In genomic region chr6:72822691-72823090, GRCh38 we compare ENCODE assay signal across 16 cellular contexts.
A peak's percentile ranks its signal among the peaks of the same experiment; 100 is the strongest.
DNase-seq lines count a peak whose midpoint lies in the region; FAIRE-seq and TF ChIP-seq lines count a peak whose summit lies in the region.
"Had no signal": no experiment of that assay in that cellular context is flagged by ENCODE, and none has a peak within 500 bp of the region (broad histone marks: within the 10 kb centered on the region; RNA-seq: fewer than 3 reads in every experiment).

No MANE protein-coding gene starts in this region.

- POLR2A ChIA-PET in H1 (lab: Charles Lee; ENCODE audit: partially characterized antibody): no interaction called here
- POLR2A ChIA-PET in OCI-LY7 (lab: Charles Lee): no interaction called here

- H2AK5ac ChIP-seq in H1 (ENCODE audit: low read depth, low read length): no peak overlapping the region

- 89% methylated on average over 1 of the region's 1 CpG; no CpG with 5 or more reads in 1 of the 2 experiments for WGBS in H1 (ENCODE audit: extremely low coverage in 1 of 2, insufficient coverage in 1 of 2, insufficient read length in 1 of 2, insufficient replicate concordance in 2 of 2, low coverage in 1 of 2, low lambda C conversion rate in 2 of 2, missing lambda C conversion rate in 1 of 2), 2 experiments
- WGBS in iPS DF 6.9 (ENCODE audit: insufficient coverage, insufficient read length): no CpG with 5 or more reads among the region's 1 CpG

- no peaks in the 10 kb centered on the region for H3K9me2 ChIP-seq in OCI-LY7 (ENCODE audit: insufficient read depth, low read length)

- BruUV-seq in OCI-LY7 (replicated peaks; lab: Mats Ljungman, UMichigan): no TSS peak

- H3K4ac ChIP-seq in H1 (replicated peaks; ENCODE audit: insufficient read length, low read depth, low read length): no peak overlapping the region

- H2AFZ ChIP-seq in H1 (ENCODE audit: low read length) (no peak overlapping the region), OCI-LY7 (ENCODE audit: low read length) (no peak overlapping the region)

- TF ChIP-seq CTCF in HL-60 (IDR thresholded peaks at IDR 0.05; ENCODE audit: insufficient read depth, low read length) (no peak), H1 (IDR thresholded peaks at IDR 0.05; ENCODE audit: control extremely low read depth in 1 of 3, insufficient read depth in 1 of 3, low read depth in 1 of 3, low read length in 3 of 3) (peak in 1 of 3 experiments; percentile 1; a peak in 1 of 4 replicates), OCI-LY7 (conservative IDR thresholded peaks at IDR 0.05; ENCODE audit: low read length) (no peak)

- no peak overlapping the region for H3K4me3 ChIP-seq in HL-60 (replicated peaks; ENCODE audit: insufficient read depth, low read length)
- H3K4me3 ChIP-seq in H1 (ENCODE audit: extremely low read depth in 1 of 4, insufficient read depth in 2 of 4, low read depth in 3 of 4, low read length in 4 of 4): no peak overlapping the region
- no peak overlapping the region for H3K4me3 ChIP-seq in iPS DF 6.9 (ENCODE audit: low read length)
- no peak overlapping the region for H3K4me3 ChIP-seq in OCI-LY7 (ENCODE audit: low read depth, low read length, poor library complexity, severe bottlenecking)
- H3K4me3 ChIP-seq: A549, GM12878, HAP-1 had no signal

- no peak overlapping the region for H2BK5ac ChIP-seq in H1 (ENCODE audit: low read depth, low read length)

- CTCF ChIA-PET in H1 (lab: Charles Lee; ENCODE audit: partially characterized antibody): interaction anchor here (0.6 to 1.7 kb wide), 5 partner anchors 10 to 503 kb away, joined by 3 to 4 read pairs (median 3); no protein-coding TSS in a partner anchor
- CTCF ChIA-PET in OCI-LY7 (lab: Charles Lee; ENCODE audit: unreplicated experiment): no interaction called here

- no peak overlapping the region for H4K8ac ChIP-seq in H1 (ENCODE audit: extremely low read depth, insufficient read depth, low read length)

- no peak overlapping the region for H2BK120ac ChIP-seq in H1 (replicated peaks; ENCODE audit: low read depth, low read length)

- H3K14ac ChIP-seq in H1 (ENCODE audit: insufficient read length): no peak overlapping the region

- H3K27me3 ChIP-seq in HL-60 (ENCODE audit: insufficient read depth, poor library complexity, severe bottlenecking): no peaks in the 10 kb centered on the region
- H3K27me3 ChIP-seq in H1 (replicated peaks in 1 of 4; ENCODE audit: control insufficient read depth in 3 of 4, extremely low read depth in 1 of 4, insufficient read depth in 3 of 4, low read length in 3 of 4): no peaks in the 10 kb centered on the region
- H3K27me3 ChIP-seq in iPS DF 6.9 (ENCODE audit: control insufficient read depth, insufficient read depth, low read length): no peaks in the 10 kb centered on the region
- H3K27me3 ChIP-seq: BE2C had no signal

- H3K27ac ChIP-seq in HL-60 (replicated peaks) (0 out of 2 replicates have a peak overlapping the region, but pooled peaks have one; percentile 9), H1 (ENCODE audit: low read depth, low read length) (no peak overlapping the region), iPS DF 6.9 (ENCODE audit: low read length) (no peak overlapping the region), OCI-LY7 (ENCODE audit: low read depth, low read length, poor library complexity, severe bottlenecking) (no peak overlapping the region)
- H3K27ac ChIP-seq: A549, C4-2B had no signal

- H2BK20ac ChIP-seq in H1 (ENCODE audit: low read length): no peak overlapping the region

- H3K9me3 ChIP-seq in H1 (ENCODE audit: insufficient read depth in 2 of 2, low read depth in 1 of 2, low read length in 1 of 2) (no peaks in the 10 kb centered on the region; a peak in 1 of 4 replicates), iPS DF 6.9 (ENCODE audit: control insufficient read depth, insufficient read depth, low read length) (no peaks in the 10 kb centered on the region), OCI-LY7 (ENCODE audit: low read length) (no peaks in the 10 kb centered on the region)
- H3K9me3 ChIP-seq: A549, BE2C, HAP-1 had no signal

- H4K20me1 ChIP-seq in H1 (replicated peaks in 1 of 2; ENCODE audit: control insufficient read depth in 1 of 2, insufficient read depth in 2 of 2, low read length in 2 of 2): no peaks in the 10 kb centered on the region
- H4K20me1 ChIP-seq in OCI-LY7 (ENCODE audit: insufficient read depth, low read length): peaks cover 4% of the 10 kb centered on the region; the same call in 1 of the 2 replicates

- H3K79me1 ChIP-seq in H1 (ENCODE audit: low read depth, low read length): no peaks in the 10 kb centered on the region

- H2BK12ac ChIP-seq in H1 (ENCODE audit: low read depth, low read length): no peak overlapping the region

- no peak overlapping the region for H4K91ac ChIP-seq in H1 (replicated peaks; ENCODE audit: insufficient read length, low read length)

- no peaks in the 10 kb centered on the region for H3K79me2 ChIP-seq in H1 (ENCODE audit: control insufficient read depth in 1 of 2, insufficient read depth in 2 of 2, low read length in 2 of 2)
- H3K79me2 ChIP-seq in OCI-LY7 (ENCODE audit: insufficient read depth, low read depth, low read length): no peaks in the 10 kb centered on the region; the same call in 1 of the 2 replicates

- H3K56ac ChIP-seq in H1 (replicated peaks; ENCODE audit: insufficient read length, low read depth, low read length): no peak overlapping the region

- H2BK15ac ChIP-seq in H1 (ENCODE audit: low read length): no peak overlapping the region

- no peaks in the 10 kb centered on the region; the same call in 1 of the 2 replicates for H3K23me2 ChIP-seq in H1 (ENCODE audit: low read depth, low read length)

- intact Hi-C loops in OCI-LY7 (cut with micrococcal nuclease; ENCODE audit: unreplicated experiment): no loop called here

- no peak overlapping the region for H3K23ac ChIP-seq in H1 (ENCODE audit: insufficient read length)

- H3K18ac ChIP-seq in H1 (ENCODE audit: extremely low read depth, low read length): no peak overlapping the region

- H3K4me2 ChIP-seq in H1 (ENCODE audit: insufficient read depth in 1 of 2, low read depth in 2 of 2, low read length in 2 of 2): no peak overlapping the region
- no peak overlapping the region for H3K4me2 ChIP-seq in OCI-LY7 (ENCODE audit: low read length)
- H3K4me2 ChIP-seq: A549 had no signal

- H3K4me1 ChIP-seq in H1 (replicated peaks in 1 of 4; ENCODE audit: control insufficient read depth in 3 of 4, insufficient read depth in 4 of 4, low read length in 3 of 4) (no peaks in the 10 kb centered on the region), iPS DF 6.9 (ENCODE audit: control insufficient read depth, insufficient read depth, low read length) (no peaks in the 10 kb centered on the region; the same call in 1 of the 2 replicates), OCI-LY7 (ENCODE audit: insufficient read depth, low read length, poor library complexity, severe bottlenecking) (no peaks in the 10 kb centered on the region)
- H3K4me1 ChIP-seq: A549, BE2C, HAP-1 had no signal

- TF ChIP-seq POLR2A in H1 (IDR thresholded peaks at IDR 0.05; ENCODE audit: control extremely low read depth in 1 of 2, low read depth in 2 of 2, low read length in 2 of 2): no peak

- no peak for TF ChIP-seq EP300 in H1 (IDR thresholded peaks at IDR 0.05; ENCODE audit: borderline replicate concordance in 1 of 2, low read depth in 2 of 2, low read length in 2 of 2)

- no peak for DNase-seq in HL-60 (ENCODE audit: low read depth in 1 of 2, low spot score in 1 of 2)
- no peak for DNase-seq in H1 (ENCODE audit: low read depth in 1 of 2, low spot score in 2 of 2)
- peak; percentile 13 for DNase-seq in iPS DF 6.9 (ENCODE audit: low read depth, low spot score)
- DNase-seq in OCI-LY7 (ENCODE audit: low spot score): no peak
- no peak for DNase-seq in OCI-M1 (lab: John Stamatoyannopoulos, UW)
- DNase-seq in stimulated activated CD4-positive, alpha-beta T cell treated with anti-CD3 and anti-CD28 coated beads, Interleukin-2, amount 100 ng/mL, for 24 hours: no peak
- DNase-seq: BE2C; CD4-positive, alpha-beta memory T cell; DMS79 had no signal

- FAIRE-seq in H1 (lab: Jason Lieb, UNC): no peak
- FAIRE-seq: A549, GM12878, GM18507, HepG2, HTR-8/SVneo had no signal

- H3K9ac ChIP-seq in H1 (replicated peaks in 1 of 4; ENCODE audit: extremely low read depth in 1 of 4, low read depth in 3 of 4, low read length in 3 of 4): no peak overlapping the region

- H3K36me3 ChIP-seq in H1 (ENCODE audit: control insufficient read depth in 2 of 4, insufficient read depth in 4 of 4, low read length in 3 of 4) (no peaks in the 10 kb centered on the region), iPS DF 6.9 (ENCODE audit: control insufficient read depth, insufficient read depth, low read length) (no peaks in the 10 kb centered on the region), OCI-LY7 (ENCODE audit: insufficient read depth, low read length) (no peaks in the 10 kb centered on the region)
- H3K36me3 ChIP-seq: BE2C, HAP-1 had no signal

- no peak for TF ChIP-seq RAD21 in H1 (IDR thresholded peaks at IDR 0.05 in 1 of 2, conservative IDR thresholded peaks at IDR 0.05 in 1 of 2; ENCODE audit: low read depth in 2 of 2, low read length in 2 of 2)

- H4K5ac ChIP-seq in H1 (ENCODE audit: insufficient read length, low read depth, low read length): no peak overlapping the region

TF ChIP-seq in H1, 55 proteins besides CTCF, POLR2A, EP300 and RAD21:
- TF ChIP-seq ATF3 (IDR thresholded peaks at IDR 0.05; ENCODE audit: insufficient read depth, low read depth, low read length) (no peak), TEAD4 (IDR thresholded peaks at IDR 0.05; ENCODE audit: low read depth, low read length) (peak; percentile 59; the same call in 1 of the 2 replicates), YY1 (IDR thresholded peaks at IDR 0.05; ENCODE audit: low read depth, low read length) (no peak), CHD2 (IDR thresholded peaks at IDR 0.05; ENCODE audit: low read length) (no peak)
